ENCODE assay signal across 1 cellular context in genomic region chr7:117087639-117088396, GRCh38.
TF ChIP-seq lines count a peak whose summit lies in the region.

No MANE protein-coding gene starts in this region.

TF ChIP-seq in IMR-90, 13 proteins besides CTCF, POLR2A, EP300 and RAD21:
- no peak for TF ChIP-seq NFE2L2 (IDR thresholded peaks at IDR 0.05; ENCODE audit: low read depth, low read length)
- TF ChIP-seq RCOR1 (IDR thresholded peaks at IDR 0.05; ENCODE audit: insufficient replicate concordance, low read length) = no peak
- TF ChIP-seq RFX5 (IDR thresholded peaks at IDR 0.05; ENCODE audit: low read depth, low read length) = no peak
- no peak for TF ChIP-seq MXI1 (IDR thresholded peaks at IDR 0.05; ENCODE audit: borderline replicate concordance, low read depth, low read length)
- no peak for TF ChIP-seq CHD1 (IDR thresholded peaks at IDR 0.05; ENCODE audit: low read depth, low read length)
- no peak for TF ChIP-seq BHLHE40 (IDR thresholded peaks at IDR 0.05; ENCODE audit: low read depth, low read length)
- TF ChIP-seq, protein P1, sequence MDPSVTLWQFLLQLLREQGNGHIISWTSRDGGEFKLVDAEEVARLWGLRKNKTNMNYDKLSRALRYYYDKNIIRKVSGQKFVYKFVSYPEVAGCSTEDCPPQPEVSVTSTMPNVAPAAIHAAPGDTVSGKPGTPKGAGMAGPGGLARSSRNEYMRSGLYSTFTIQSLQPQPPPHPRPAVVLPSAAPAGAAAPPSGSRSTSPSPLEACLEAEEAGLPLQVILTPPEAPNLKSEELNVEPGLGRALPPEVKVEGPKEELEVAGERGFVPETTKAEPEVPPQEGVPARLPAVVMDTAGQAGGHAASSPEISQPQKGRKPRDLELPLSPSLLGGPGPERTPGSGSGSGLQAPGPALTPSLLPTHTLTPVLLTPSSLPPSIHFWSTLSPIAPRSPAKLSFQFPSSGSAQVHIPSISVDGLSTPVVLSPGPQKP (IDR thresholded peaks at IDR 0.05; ENCODE audit: borderline replicate concordance, low read depth, low read length) = no peak
- TF ChIP-seq SMC3 (IDR thresholded peaks at IDR 0.05; ENCODE audit: low read depth, low read length) = no peak
